ENCODE assay signal across 20 cellular contexts in the genomic region with DNA sequence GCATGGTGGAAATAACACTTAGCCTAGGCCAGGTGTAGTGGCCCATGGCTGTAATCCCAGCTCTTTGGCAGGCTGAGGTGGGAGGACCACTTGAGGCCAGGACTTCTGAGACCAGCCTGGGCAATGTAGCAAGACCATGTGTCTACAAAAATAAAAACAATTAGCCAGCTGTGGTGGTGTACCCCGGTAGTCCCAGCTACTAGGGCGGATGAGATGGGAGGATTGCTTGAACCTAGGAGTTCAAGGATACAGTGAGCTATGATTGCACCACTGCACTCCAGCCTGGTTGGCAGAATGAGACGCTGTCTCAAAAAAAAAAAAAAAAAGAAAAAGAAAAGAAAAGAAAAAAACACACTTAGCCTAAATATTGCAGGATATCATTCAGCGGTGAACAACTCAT. TPM values are rescaled to one million over a fixed set of nuclear protein-coding genes. Genes with fewer than 3 reads are reported as not detected.
DNase-seq lines count a peak whose midpoint lies in the region; ATAC-seq and TF ChIP-seq lines count a peak whose summit lies in the region.
"Had no signal": no experiment of that assay in that cellular context is flagged by ENCODE, and none has a peak within 500 bp of the region (broad histone marks: within the 10 kb centered on the region; RNA-seq: fewer than 3 reads in every experiment).

No MANE protein-coding gene starts in this region.

- H3K4me3 ChIP-seq in right cardiac atrium (ENCODE audit: low read length) = no peak overlapping the region
- H3K4me3 ChIP-seq in trophoblast cell (ENCODE audit: low read depth, low read length) = no peak overlapping the region
- H3K4me3 ChIP-seq: BLaER1, PC-9 had no signal

- no peak overlapping the region for H4K12ac ChIP-seq in trophoblast cell (ENCODE audit: low read depth, low read length)

- 89% methylated on average over 4 of the region's 4 CpGs for WGBS in right cardiac atrium
- WGBS in trophoblast cell (ENCODE audit: extremely low coverage, insufficient coverage, insufficient read length) = no CpG with 5 or more reads among the region's 4 CpGs

- H3K27me3 Mint-ChIP-seq in WTC11 (ENCODE audit: low read depth) (no peaks in the 10 kb centered on the region), glutamatergic neuron (ENCODE audit: unreplicated experiment) (no peaks in the 10 kb centered on the region)
- H3K27me3 Mint-ChIP-seq: CD4-positive, alpha-beta T cell had no signal

- no peak overlapping the region for H3K4me2 ChIP-seq in trophoblast cell (ENCODE audit: low read length)
- H3K4me2 ChIP-seq: BLaER1, PC-9 had no signal

- DNase-seq in right cardiac atrium (no peak), Right ventricle myocardium inferior (ENCODE audit: missing footprints) (no peak), WTC11 (ENCODE audit: low spot score) (no peak), trophoblast cell (no peak), SIG-M5 treated with dmso at 0.1 percent for 504 hours (lab: John Stamatoyannopoulos, UW; ENCODE audit: unreplicated experiment) (no peak), glutamatergic neuron (no peak), NOMO-1 treated with DMSO at 0.1 percent for 48 hours (lab: John Stamatoyannopoulos, UW; ENCODE audit: unreplicated experiment) (no peak)
- DNase-seq: CD4-positive, alpha-beta T cell; Karpas-422; MV-4-11; NCI-H1105; NCI-H1436 treated with DMSO at 0.1 percent for 48 hours; NCI-H187 treated with DMSO at 0.1 percent for 48 hours; NCI-H2107; NCI-H446; NCI-H524 treated with DMSO at 0.1 percent for 48 hours; NCI-H774; PC-9; Right ventricle myocardium superior had no signal

- H3K36me3 Mint-ChIP-seq in WTC11 (no peaks in the 10 kb centered on the region), glutamatergic neuron (ENCODE audit: unreplicated experiment) (no peaks in the 10 kb centered on the region)

- intact Hi-C loops in right cardiac atrium (cut with DNase I) (no loop called here), Right ventricle myocardium inferior (cut with DNase I) (no loop called here)

- H3K27ac Mint-ChIP-seq in WTC11 = peak overlapping the region; percentile 31; the same call in 1 of the 2 replicates
- H3K27ac Mint-ChIP-seq in glutamatergic neuron (ENCODE audit: unreplicated experiment) = no peak overlapping the region
- H3K27ac Mint-ChIP-seq: CD4-positive, alpha-beta T cell had no signal

- H3K4me1 ChIP-seq in right cardiac atrium (ENCODE audit: control insufficient read depth, insufficient read depth, low read length) = peaks cover 19% of the 10 kb centered on the region
- H3K4me1 ChIP-seq in trophoblast cell (ENCODE audit: control insufficient read depth in 1 of 2, insufficient read depth in 2 of 2, low read length in 2 of 2) = peaks cover 3 to 7% of the 10 kb centered on the region in 2 experiments

- H3K27ac ChIP-seq in right cardiac atrium (ENCODE audit: low read length) (peak overlapping the region; percentile 36), trophoblast cell (ENCODE audit: low read depth, low read length) (no peak overlapping the region)
- H3K27ac ChIP-seq: BLaER1, PC-9 had no signal

- no peak overlapping the region for H3K18ac ChIP-seq in trophoblast cell (ENCODE audit: low read length)

- H3K27me3 ChIP-seq in right cardiac atrium (ENCODE audit: control insufficient read depth, insufficient read depth) (no peaks in the 10 kb centered on the region), trophoblast cell (ENCODE audit: insufficient read depth, low read length) (no peaks in the 10 kb centered on the region)
- H3K27me3 ChIP-seq: BLaER1 had no signal

- H3K9me3 ChIP-seq in right cardiac atrium (ENCODE audit: control insufficient read depth, low read length) (no peaks in the 10 kb centered on the region), trophoblast cell (ENCODE audit: insufficient read depth, low read depth, low read length) (no peaks in the 10 kb centered on the region)
- H3K9me3 ChIP-seq: BLaER1 had no signal

- H2BK5ac ChIP-seq in trophoblast cell (ENCODE audit: low read depth, low read length, poor library complexity) = no peak overlapping the region

- no peaks in the 10 kb centered on the region for H3K36me3 ChIP-seq in trophoblast cell (ENCODE audit: control insufficient read depth in 1 of 2, insufficient read depth in 2 of 2, low read length in 2 of 2)
- H3K36me3 ChIP-seq: BLaER1 had no signal

- POLR2A ChIA-PET in WTC11 (lab: Charles Lee) = interaction anchor here (0.7 kb wide), 1 partner anchor 716 kb away, joined by 3 read pairs; no protein-coding TSS in a partner anchor

- H3K9me3 Mint-ChIP-seq in WTC11 = no peaks in the 10 kb centered on the region
- no peaks in the 10 kb centered on the region for H3K9me3 Mint-ChIP-seq in glutamatergic neuron (ENCODE audit: unreplicated experiment)
- H3K9me3 Mint-ChIP-seq: CD4-positive, alpha-beta T cell had no signal

- no peak overlapping the region for H4K8ac ChIP-seq in trophoblast cell (ENCODE audit: low read depth, low read length)

- no peak for ATAC-seq in right cardiac atrium
- ATAC-seq in Right ventricle myocardium inferior = no peak
- ATAC-seq in WTC11 = no peak

- H3K79me1 ChIP-seq in trophoblast cell (ENCODE audit: low read length) = no peaks in the 10 kb centered on the region

- H3K9ac ChIP-seq in trophoblast cell (ENCODE audit: low read length) = no peak overlapping the region
- H3K9ac ChIP-seq: BLaER1 had no signal

- H4K91ac ChIP-seq in trophoblast cell (ENCODE audit: low read depth, low read length) = no peak overlapping the region

- no peak overlapping the region for H3K14ac ChIP-seq in trophoblast cell (ENCODE audit: low read length)

- TF ChIP-seq CTCF in WTC11 (IDR thresholded peaks at IDR 0.05) = no peak
- no peak for TF ChIP-seq CTCF in glutamatergic neuron (IDR thresholded peaks at IDR 0.05; ENCODE audit: partially characterized antibody, unreplicated experiment)

- no peaks in the 10 kb centered on the region for H3K79me2 ChIP-seq in trophoblast cell (ENCODE audit: control insufficient read depth, insufficient read depth, low read length, poor library complexity)

- H3K4me3 Mint-ChIP-seq in WTC11 (no peak overlapping the region), glutamatergic neuron (ENCODE audit: unreplicated experiment) (no peak overlapping the region)
- H3K4me3 Mint-ChIP-seq: CD4-positive, alpha-beta T cell had no signal

- no peak overlapping the region for H2AFZ ChIP-seq in trophoblast cell (ENCODE audit: insufficient read depth, low read length, poor library complexity)
- H2AFZ ChIP-seq: PC-9 had no signal

- H2BK120ac ChIP-seq in trophoblast cell (ENCODE audit: insufficient read depth, low read length, poor library complexity) = no peak overlapping the region

- CTCF ChIA-PET in WTC11 (lab: Charles Lee) = interaction anchor here (2.2 kb wide), 1 partner anchor 40 kb away, joined by 6 read pairs; no protein-coding TSS in a partner anchor

- H3K23ac ChIP-seq in trophoblast cell (ENCODE audit: low read length) = no peak overlapping the region

- no peak overlapping the region for H2AK5ac ChIP-seq in trophoblast cell (ENCODE audit: low read length)

- H3K4me1 Mint-ChIP-seq in WTC11 (peaks cover 88% of the 10 kb centered on the region), glutamatergic neuron (ENCODE audit: low read depth, unreplicated experiment) (peaks cover 3% of the 10 kb centered on the region)

- no peak overlapping the region for H3K4ac ChIP-seq in trophoblast cell (ENCODE audit: low read depth, low read length)

- peak overlapping the region; percentile 2 for H2BK12ac ChIP-seq in trophoblast cell (ENCODE audit: low read length)

TF ChIP-seq in WTC11, 78 proteins besides CTCF, POLR2A, EP300 and RAD21:
- peak; percentile 71; the same call in 1 of the 2 replicates for TF ChIP-seq ZNF121 (CRISPR knock-in tag; IDR thresholded peaks at IDR 0.05)
- TF ChIP-seq, protein P1, sequence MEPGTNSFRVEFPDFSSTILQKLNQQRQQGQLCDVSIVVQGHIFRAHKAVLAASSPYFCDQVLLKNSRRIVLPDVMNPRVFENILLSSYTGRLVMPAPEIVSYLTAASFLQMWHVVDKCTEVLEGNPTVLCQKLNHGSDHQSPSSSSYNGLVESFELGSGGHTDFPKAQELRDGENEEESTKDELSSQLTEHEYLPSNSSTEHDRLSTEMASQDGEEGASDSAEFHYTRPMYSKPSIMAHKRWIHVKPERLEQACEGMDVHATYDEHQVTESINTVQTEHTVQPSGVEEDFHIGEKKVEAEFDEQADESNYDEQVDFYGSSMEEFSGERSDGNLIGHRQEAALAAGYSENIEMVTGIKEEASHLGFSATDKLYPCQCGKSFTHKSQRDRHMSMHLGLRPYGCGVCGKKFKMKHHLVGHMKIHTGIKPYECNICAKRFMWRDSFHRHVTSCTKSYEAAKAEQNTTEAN (CRISPR knock-in tag; IDR thresholded peaks at IDR 0.05) = no peak
TF ChIP-seq in WTC11: peak in this region for 1.

RNA-seq across cellular contexts. Expression of a gene that starts 20.9 kb away (rescaled TPM):
- total RNA-seq in right cardiac atrium (100 to 1,000 TPM in 1 of 4 donors, 10 to 100 TPM in 3; 75.1 to 102 (median 90.8) TPM), Right ventricle myocardium inferior (153 TPM), WTC11 (2021) (169 to 180 TPM (median 172 TPM) in 3 replicates), glutamatergic neuron (ENCODE audit: unreplicated experiment) (2.6 TPM)
- polyA plus RNA-seq in right cardiac atrium = 31.2 TPM
- polyA plus RNA-seq in trophoblast cell (2013) = 8.2 and 9.8 TPM in 2 replicates

Comparison
In these comparisons a context has a peak if more than half of its experiments do, and no peak if none do; other contexts are left out.
1. RNA of a gene that starts 20.9 kb away (total RNA-seq): 169 to 180 TPM in WTC11, 153 TPM in Right ventricle myocardium inferior (single experiment) and 75.1 to 102 TPM in right cardiac atrium; 2.6 TPM in glutamatergic neuron (single experiment); every median in the first group is over 10 times any median in the second.